ENCODE assay signal across 20 cellular contexts in the genomic region with DNA sequence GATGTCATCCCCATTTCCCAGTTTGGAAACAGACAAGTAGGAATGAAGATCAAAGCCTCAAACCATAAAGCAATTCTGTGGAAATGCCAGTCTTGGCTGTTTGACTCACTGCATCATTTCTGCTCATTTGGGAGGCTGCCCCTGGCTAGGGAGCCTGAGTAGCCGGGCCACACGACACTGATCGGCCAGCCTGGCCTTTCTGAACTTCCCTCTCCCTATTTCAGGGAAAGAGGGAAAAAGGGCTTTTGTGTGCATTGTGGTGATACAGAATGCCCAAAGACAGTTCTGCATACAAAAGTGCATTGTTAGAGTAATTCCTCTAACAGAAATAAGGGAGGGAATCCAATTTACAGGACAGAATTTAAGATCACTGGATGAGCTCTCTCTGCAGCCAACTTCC. TPM values are rescaled to one million over a fixed set of nuclear protein-coding genes. Genes with fewer than 3 reads are reported as not detected.
"Had no signal": no experiment of that assay in that cellular context is flagged by ENCODE, and none has a peak within 500 bp of the region (broad histone marks: within the 10 kb centered on the region; RNA-seq: fewer than 3 reads in every experiment).

No MANE protein-coding gene starts in this region.

- H3K4me3 ChIP-seq: lower lobe of right lung, tibial nerve, vagina had no signal

- FAIRE-seq: endometrium, TTC549 had no signal

- H3K4me1 ChIP-seq: lower lobe of right lung, vagina had no signal

- ATAC-seq: esophagus mucosa; lower lobe of right lung; natural killer cell; stimulated activated naive CD8-positive, alpha-beta T cell treated with anti-CD3 and anti-CD28 coated beads, Interleukin-15, amount 100 ng/mL, for 72 hours had no signal

- DNase-seq: activated B cell treated with CpG ODN at 0.5 μM for 24 hours; activated CD4-positive, alpha-beta T cell treated with anti-CD3 and anti-CD28 coated beads, Interleukin-2, amount 10 ng/mL, durations not matched to agents 7 days and 5 days; activated T-cell treated with anti-CD3 and anti-CD28 coated beads for 4 hours; lower lobe of right lung; natural killer cell; stimulated activated CD4-positive, alpha-beta T cell treated with anti-CD3 and anti-CD28 coated beads, Interleukin-15, amount 100 ng/mL, for 24 hours; stimulated activated CD4-positive, alpha-beta T cell treated with anti-CD3 and anti-CD28 coated beads, Interleukin-4, amount 100 ng/mL, for 24 hours; stimulated activated naive CD8-positive, alpha-beta T cell treated with anti-CD3 and anti-CD28 coated beads, Interleukin-15, amount 100 ng/mL, for 72 hours; T-helper 2 cell had no signal

- H3K27ac ChIP-seq: lower lobe of right lung, vagina had no signal

- H3K27me3 ChIP-seq: vagina had no signal

- H3K36me3 ChIP-seq: lower lobe of right lung, tibial nerve, vagina had no signal

- H3K9me3 ChIP-seq: lower lobe of right lung, tibial nerve, vagina had no signal

RNA-seq across cellular contexts. Expression of a gene that starts 41.7 kb away (rescaled TPM):
- total RNA-seq: activated B cell treated with CpG ODN at 0.5 μM for 24 hours; activated CD4-positive, alpha-beta T cell treated with anti-CD3 and anti-CD28 coated beads, Interleukin-2, amount 10 ng/mL, durations not matched to agents 7 days and 5 days; activated CD8-positive, alpha-beta memory T cell treated with anti-CD3 and anti-CD28 coated beads for 36 hours; activated T-helper 2 cell treated with anti-CD3 and anti-CD28 coated beads, Interferon-gamma antibody, Interleukin-2, Interleukin-4, amounts not matched to agents 10 μg/mL and 5 μg/mL and 100 μg/mL, durations not matched to agents 14 hours and 24 hours and 36 hours; chondrocyte; esophagus mucosa; fibroblast of villous mesenchyme; lower lobe of right lung; mucosa of gallbladder; natural killer cell; osteoblast; tibial nerve; vagina had no signal
